12 cellular contexts compared by ENCODE assay signal in the genomic region with DNA sequence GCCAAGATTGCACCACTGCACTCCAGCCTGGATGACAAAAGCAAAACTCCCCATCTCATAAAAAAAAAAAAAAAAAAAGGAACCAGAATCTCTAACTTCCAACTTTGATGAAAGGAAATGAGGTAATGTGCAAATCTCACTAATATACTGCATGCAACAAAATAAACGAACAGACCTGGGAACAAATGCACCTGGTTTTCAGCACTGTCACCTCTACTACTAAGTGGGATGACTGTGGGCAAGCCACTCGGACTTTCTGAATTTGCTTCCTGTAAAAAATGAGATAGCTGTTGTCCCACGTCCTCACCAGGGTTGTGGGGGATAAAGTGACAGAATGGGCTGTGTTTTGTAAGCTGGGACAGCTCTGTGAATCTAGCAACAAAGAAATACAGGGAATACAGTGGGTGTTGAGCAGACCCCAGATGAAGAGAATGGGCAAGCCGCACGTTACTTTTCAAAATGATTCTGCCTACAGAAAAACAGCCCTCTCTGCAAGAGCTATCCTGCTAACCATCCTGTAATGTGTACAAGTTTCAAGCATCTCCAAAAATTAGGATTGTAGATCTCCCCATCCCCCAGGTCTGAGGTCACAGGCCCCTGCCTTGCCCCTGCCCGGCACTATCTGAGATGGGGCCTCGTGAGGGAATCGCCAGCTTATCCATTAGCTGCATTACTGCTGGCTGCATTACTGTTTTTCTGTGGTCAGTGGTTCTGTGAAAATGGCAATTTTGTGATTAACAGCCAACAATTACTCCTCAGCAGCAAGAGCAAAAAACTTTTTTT.
DNase-seq lines count a peak whose midpoint lies in the region; ATAC-seq and TF ChIP-seq lines count a peak whose summit lies in the region.
"Had no signal": no experiment of that assay in that cellular context is flagged by ENCODE, and none has a peak within 500 bp of the region (broad histone marks: within the 10 kb centered on the region; RNA-seq: fewer than 3 reads in every experiment).

No MANE protein-coding gene starts in this region.

- H3K27me3 Mint-ChIP-seq in activated CD8-positive, alpha-beta T cell treated with anti-CD3 and anti-CD28 coated beads for 36 hours, result no peaks in the 10 kb centered on the region
- H3K27me3 Mint-ChIP-seq in glutamatergic neuron (ENCODE audit: unreplicated experiment), result peaks cover 34% of the 10 kb centered on the region

- H3K36me3 Mint-ChIP-seq in activated CD8-positive, alpha-beta T cell treated with anti-CD3 and anti-CD28 coated beads for 36 hours (ENCODE audit: low read depth), result peaks cover 15% of the 10 kb centered on the region
- H3K36me3 Mint-ChIP-seq in glutamatergic neuron (ENCODE audit: unreplicated experiment), result peaks cover 9% of the 10 kb centered on the region

- H3K4me3 ChIP-seq in Jurkat, Clone E6-1 (ENCODE audit: low read length), result 0 out of 2 replicates have a peak overlapping the region, but pooled peaks have one; percentile 8

- intact Hi-C loops in activated CD8-positive, alpha-beta T cell treated with anti-CD3 and anti-CD28 coated beads for 36 hours (cut with micrococcal nuclease), result loop anchor here (10.0 kb wide), 1 partner anchor 201 kb away; no protein-coding TSS in a partner anchor

- DNase-seq in CD1c-positive myeloid dendritic cell (ENCODE audit: extremely low spot score) (peak; percentile 54), glutamatergic neuron (no peak), GM13976 (ENCODE audit: low spot score) (no peak)
- peak; percentile 74 for DNase-seq in Jurkat, Clone E6-1 (ENCODE audit: low read depth, low spot score)
- no peak for DNase-seq in activated CD8-positive, alpha-beta T cell treated with anti-CD3 and anti-CD28 coated beads for 36 hours
- DNase-seq: activated effector memory CD4-positive, alpha-beta T cell treated with Interleukin-2 at 50 U/mL for 16 hours; kidney glomerular epithelial cell; NCI-H1417 treated with DMSO at 0.1 percent for 48 hours; stimulated activated CD4-positive, alpha-beta T cell treated with anti-CD3 and anti-CD28 coated beads, Interleukin-1b, Interleukin-23, amount 100 ng/mL, for 48 hours had no signal

- in situ Hi-C loops in GM13976 (cut with MboI; ENCODE audit: low sequenced_read_pairs, unreplicated experiment), result no loop called here

- POLR2A ChIA-PET in activated CD8-positive, alpha-beta T cell treated with anti-CD3 and anti-CD28 coated beads for 36 hours (lab: Charles Lee), result interaction anchor here (0.8 to 1.3 kb wide), 5 partner anchors 11 to 206 kb away, joined by 3 to 5 read pairs (median 3); no protein-coding TSS in a partner anchor

- no peaks in the 10 kb centered on the region for H3K9me3 Mint-ChIP-seq in activated CD8-positive, alpha-beta T cell treated with anti-CD3 and anti-CD28 coated beads for 36 hours
- peaks cover 46% of the 10 kb centered on the region for H3K9me3 Mint-ChIP-seq in glutamatergic neuron (ENCODE audit: unreplicated experiment)

- H3K4me3 Mint-ChIP-seq in activated CD8-positive, alpha-beta T cell treated with anti-CD3 and anti-CD28 coated beads for 36 hours, result no peak overlapping the region
- H3K4me3 Mint-ChIP-seq in glutamatergic neuron (ENCODE audit: unreplicated experiment), result no peak overlapping the region

- CTCF ChIA-PET in activated CD8-positive, alpha-beta T cell treated with anti-CD3 and anti-CD28 coated beads for 36 hours (lab: Charles Lee), result no interaction called here

- peak overlapping the region; percentile 98 for H3K27ac Mint-ChIP-seq in activated CD8-positive, alpha-beta T cell treated with anti-CD3 and anti-CD28 coated beads for 36 hours
- H3K27ac Mint-ChIP-seq in glutamatergic neuron (ENCODE audit: unreplicated experiment), result peak overlapping the region; percentile 31

- H3K4me1 Mint-ChIP-seq in activated CD8-positive, alpha-beta T cell treated with anti-CD3 and anti-CD28 coated beads for 36 hours (ENCODE audit: low read depth), result peaks cover 75% of the 10 kb centered on the region
- H3K4me1 Mint-ChIP-seq in glutamatergic neuron (ENCODE audit: low read depth, unreplicated experiment), result peaks cover 56% of the 10 kb centered on the region

- no peak for ATAC-seq in activated CD8-positive, alpha-beta T cell treated with anti-CD3 and anti-CD28 coated beads for 36 hours
- ATAC-seq in HG03108 (IDR thresholded peaks at IDR 0.05; ENCODE audit: unreplicated experiment) (no peak), HG02870 (IDR thresholded peaks at IDR 0.05; ENCODE audit: unreplicated experiment) (no peak), GM19023 (IDR thresholded peaks at IDR 0.05; ENCODE audit: unreplicated experiment) (no peak)

- TF ChIP-seq CTCF in activated CD8-positive, alpha-beta T cell treated with anti-CD3 and anti-CD28 coated beads for 36 hours (IDR thresholded peaks at IDR 0.05), result no peak
- TF ChIP-seq CTCF in glutamatergic neuron (IDR thresholded peaks at IDR 0.05; ENCODE audit: partially characterized antibody, unreplicated experiment) (no peak), GM13976 (IDR thresholded peaks at IDR 0.05; ENCODE audit: borderline replicate concordance, control extremely low read depth, extremely low read depth, insufficient read depth, missing control alignments) (no peak)

Comparison
In these comparisons a context has a peak if more than half of its experiments do, and no peak if none do; other contexts are left out.
1. DNase-seq: peak in CD1c-positive myeloid dendritic cell (single experiment) and Jurkat, Clone E6-1 (single experiment); none in activated CD8-positive, alpha-beta T cell treated with anti-CD3 and anti-CD28 coated beads for 36 hours (single experiment), glutamatergic neuron (single experiment) and GM13976 (single experiment).